In genomic region chr15:83732196-83732595, GRCh38 we compare ENCODE assay signal across 1 cellular context.
TF ChIP-seq lines count a peak whose summit lies in the region.

No MANE protein-coding gene starts in this region.

TF ChIP-seq in neural cell, 6 proteins besides CTCF, POLR2A, EP300 and RAD21 (continued from another document):
- TF ChIP-seq SMC3 (conservative IDR thresholded peaks at IDR 0.05; ENCODE audit: poor library complexity): no peak
